In genomic region chr15:34012461-34013028, GRCh38 we compare ENCODE assay signal across 27 cellular contexts. TPM values are rescaled to one million over a fixed set of nuclear protein-coding genes. Genes with fewer than 3 reads are reported as not detected.
"Had no signal": no experiment of that assay in that cellular context is flagged by ENCODE, and none has a peak within 500 bp of the region (broad histone marks: within the 10 kb centered on the region; RNA-seq: fewer than 3 reads in every experiment).

No MANE protein-coding gene starts in this region.

- H3K4me2 ChIP-seq: hepatocyte had no signal

- H3K79me2 ChIP-seq: hepatocyte had no signal

- H3K9me3 ChIP-seq: gastroesophageal sphincter, heart left ventricle, left lung, mucosa of descending colon, neutrophil, pancreas, right atrium auricular region, sigmoid colon, thoracic aorta, tibial nerve, upper lobe of left lung had no signal

- H3K27ac ChIP-seq: foreskin keratinocyte, gastroesophageal sphincter, heart left ventricle, hepatocyte, left lung, neutrophil, pancreas, right atrium auricular region, sigmoid colon, skin epidermis, thoracic aorta, upper lobe of left lung had no signal

- H3K4me3 ChIP-seq: gastroesophageal sphincter, heart left ventricle, hepatocyte, left lung, mucosa of descending colon, pancreas, right atrium auricular region, sigmoid colon, skin epidermis, thoracic aorta, tibial nerve, upper lobe of left lung had no signal

- H3K36me3 ChIP-seq: gastroesophageal sphincter, heart left ventricle, left lung, neutrophil, pancreas, right atrium auricular region, sigmoid colon, thoracic aorta, tibial nerve, upper lobe of left lung had no signal

- DNase-seq: cortex of kidney; effector memory CD8-positive, alpha-beta T cell; foreskin keratinocyte; heart left ventricle; kidney; left lung; mesenchymal stem cell; mucosa of descending colon; naive B cell; pancreas; sigmoid colon; stimulated activated CD4-positive, alpha-beta T cell treated with anti-CD3 and anti-CD28 coated beads, Interleukin-15, amount 100 ng/mL, for 24 hours; stimulated activated CD4-positive, alpha-beta T cell treated with anti-CD3 and anti-CD28 coated beads, Interleukin-2, amount 100 ng/mL, for 48 hours; stimulated activated naive B cell treated with anti-CD40 and anti-IgM and Interleukin-4, amounts not matched to agents 10 μg/mL and 1 μg/mL and 100 μg/mL, for 72 hours; upper lobe of left lung had no signal

- H3K4me1 ChIP-seq: foreskin keratinocyte, gastroesophageal sphincter, left lung, pancreas, right atrium auricular region, sigmoid colon, upper lobe of left lung had no signal

- H2AFZ ChIP-seq: hepatocyte had no signal

- H3K27me3 ChIP-seq: foreskin keratinocyte, gastroesophageal sphincter, heart left ventricle, hepatocyte, left lung, neutrophil, pancreas, right atrium auricular region, sigmoid colon, tibial nerve, upper lobe of left lung had no signal

RNA-seq across cellular contexts. Expression of gene CHRM5, which starts 44.2 kb away (rescaled TPM):
- total RNA-seq: foreskin keratinocyte; gastroesophageal sphincter; heart left ventricle; hepatocyte; left lung; lower leg skin; mucosa of descending colon; natural killer cell treated with Interleukin-12 subunit alpha and Interleukin-12 subunit beta and Interleukin-15 and Interleukin-18, amount 100 ng/mL, for 72 hours; neural crest cell; omental fat pad; pancreas; right atrium auricular region; sigmoid colon; thoracic aorta had no signal
- polyA plus RNA-seq: esophagus, foreskin keratinocyte, heart left ventricle, hepatocyte, pancreas had no signal
